In the genomic region with DNA sequence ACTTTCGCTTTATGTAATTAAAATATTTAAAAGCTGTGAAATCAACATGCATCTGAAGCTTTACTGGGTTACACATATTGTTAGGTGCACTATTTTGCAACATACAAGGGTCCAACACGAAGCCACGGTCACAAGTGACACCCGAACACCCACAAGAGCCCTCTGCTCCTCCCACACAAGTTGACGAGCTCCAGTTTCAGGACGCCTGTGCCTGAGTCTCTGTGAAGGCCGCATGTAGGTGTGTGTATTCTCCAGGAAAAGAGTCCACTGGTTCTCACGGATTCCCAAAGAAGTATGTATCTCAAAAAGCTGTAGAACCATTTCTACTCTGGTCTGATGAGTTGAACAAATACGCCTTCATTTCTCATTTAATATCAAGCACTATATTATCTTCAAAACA, we compare ENCODE assay signal across 16 cellular contexts. TPM values are rescaled to one million over a fixed set of nuclear protein-coding genes. Genes with fewer than 3 reads are reported as not detected.
DNase-seq lines count a peak whose midpoint lies in the region; ATAC-seq and TF ChIP-seq lines count a peak whose summit lies in the region.
"Had no signal": no experiment of that assay in that cellular context is flagged by ENCODE, and none has a peak within 500 bp of the region (broad histone marks: within the 10 kb centered on the region; RNA-seq: fewer than 3 reads in every experiment).

No MANE protein-coding gene starts in this region.

- peaks cover 58% of the 10 kb centered on the region for H3K36me3 Mint-ChIP-seq in CD8-positive, alpha-beta T cell
- H3K36me3 Mint-ChIP-seq in T-cell: peaks cover 57% of the 10 kb centered on the region
- H3K36me3 Mint-ChIP-seq in natural killer cell treated with Interleukin-12 subunit alpha and Interleukin-12 subunit beta and Interleukin-15 and Interleukin-18, amount 100 ng/mL, for 72 hours: peaks cover 26% of the 10 kb centered on the region

- no peak overlapping the region for H3K27ac ChIP-seq in CD8-positive, alpha-beta T cell (ENCODE audit: low read depth, low read length)
- H3K27ac ChIP-seq in suprapubic skin: no peak overlapping the region

- no peak for TF ChIP-seq CTCF in CD8-positive, alpha-beta T cell (IDR thresholded peaks at IDR 0.05)
- no peak for TF ChIP-seq CTCF in suprapubic skin (IDR thresholded peaks at IDR 0.05)

- POLR2A ChIA-PET in CD8-positive, alpha-beta T cell (lab: Charles Lee): no interaction called here
- POLR2A ChIA-PET in T-cell (lab: Charles Lee): interaction anchor here in 1 of 2 donors (1.1 kb wide), 1 partner anchor 10 kb away, joined by 4 read pairs; no protein-coding TSS in a partner anchor

- 87% methylated on average over 9 of the region's 9 CpGs for WGBS in suprapubic skin

- TF ChIP-seq POLR2A in suprapubic skin (IDR thresholded peaks at IDR 0.05): no peak

- no peak for TF ChIP-seq EP300 in suprapubic skin (IDR thresholded peaks at IDR 0.05)

- H3K27ac Mint-ChIP-seq in CD8-positive, alpha-beta T cell: peak overlapping the region; percentile 80
- H3K27ac Mint-ChIP-seq in T-cell: peak overlapping the region; percentile 40 to 68
- H3K27ac Mint-ChIP-seq in natural killer cell treated with Interleukin-12 subunit alpha and Interleukin-12 subunit beta and Interleukin-15 and Interleukin-18, amount 100 ng/mL, for 72 hours: peak overlapping the region; percentile 94 to 99

- H3K9me3 Mint-ChIP-seq in CD8-positive, alpha-beta T cell: no peaks in the 10 kb centered on the region
- no peaks in the 10 kb centered on the region for H3K9me3 Mint-ChIP-seq in T-cell
- H3K9me3 Mint-ChIP-seq in natural killer cell treated with Interleukin-12 subunit alpha and Interleukin-12 subunit beta and Interleukin-15 and Interleukin-18, amount 100 ng/mL, for 72 hours: no peaks in the 10 kb centered on the region

- no peaks in the 10 kb centered on the region for H3K27me3 Mint-ChIP-seq in CD8-positive, alpha-beta T cell (ENCODE audit: low read depth)
- no peaks in the 10 kb centered on the region for H3K27me3 Mint-ChIP-seq in T-cell
- H3K27me3 Mint-ChIP-seq in natural killer cell treated with Interleukin-12 subunit alpha and Interleukin-12 subunit beta and Interleukin-15 and Interleukin-18, amount 100 ng/mL, for 72 hours: no peaks in the 10 kb centered on the region

- no peak for DNase-seq in CD8-positive, alpha-beta T cell
- peak in 4 of 34 experiments; percentile 25 to 42 (median 30) for DNase-seq in T-cell
- peak; percentile 81 for DNase-seq in natural killer cell treated with Interleukin-12 subunit alpha and Interleukin-12 subunit beta and Interleukin-15 and Interleukin-18, amount 100 ng/mL, for 72 hours (ENCODE audit: low spot score)
- no peak for DNase-seq in suprapubic skin (ENCODE audit: low spot score in 2 of 2)
- DNase-seq in NK-92 treated with Interleukin-12 subunit alpha and Interleukin-12 subunit beta, amount 100 ng/mL, for 24 hours (lab: John Stamatoyannopoulos, UW): no peak
- DNase-seq in NCI-H526 (lab: John Stamatoyannopoulos, UW): no peak
- DNase-seq: effector CD4-positive, alpha-beta T cell; foreskin fibroblast; mucosa of descending colon; NCI-H2171 treated with DMSO at 0.1 percent for 48 hours; Peyer's patch; substantia nigra; T1000 had no signal

- peaks cover 44% of the 10 kb centered on the region for H3K4me1 Mint-ChIP-seq in CD8-positive, alpha-beta T cell (ENCODE audit: low read depth)
- peaks cover 41 to 64% (median 57%) of the 10 kb centered on the region in 3 donors for H3K4me1 Mint-ChIP-seq in T-cell
- H3K4me1 Mint-ChIP-seq in natural killer cell treated with Interleukin-12 subunit alpha and Interleukin-12 subunit beta and Interleukin-15 and Interleukin-18, amount 100 ng/mL, for 72 hours (ENCODE audit: low read depth in 2 of 2): peaks cover 69 to 75% of the 10 kb centered on the region in 2 donors

- H3K4me3 Mint-ChIP-seq in CD8-positive, alpha-beta T cell: peak overlapping the region; percentile 63
- H3K4me3 Mint-ChIP-seq in T-cell: peak overlapping the region; percentile 21 to 63 (median 41)
- peak overlapping the region; percentile 91 for H3K4me3 Mint-ChIP-seq in natural killer cell treated with Interleukin-12 subunit alpha and Interleukin-12 subunit beta and Interleukin-15 and Interleukin-18, amount 100 ng/mL, for 72 hours

- no peak overlapping the region for H3K4me3 ChIP-seq in CD8-positive, alpha-beta T cell (ENCODE audit: low read depth, low read length)
- no peak overlapping the region for H3K4me3 ChIP-seq in suprapubic skin
- H3K4me3 ChIP-seq: mucosa of descending colon, Peyer's patch had no signal

- peaks cover 26% of the 10 kb centered on the region for H3K4me1 ChIP-seq in CD8-positive, alpha-beta T cell (ENCODE audit: insufficient read depth, low read length)
- peaks cover 23% of the 10 kb centered on the region for H3K4me1 ChIP-seq in suprapubic skin

- no peaks in the 10 kb centered on the region for H3K27me3 ChIP-seq in CD8-positive, alpha-beta T cell (ENCODE audit: insufficient read depth, low read length)
- H3K27me3 ChIP-seq in suprapubic skin: no peaks in the 10 kb centered on the region
- H3K27me3 ChIP-seq: Peyer's patch had no signal

- CTCF ChIA-PET in CD8-positive, alpha-beta T cell (lab: Charles Lee): interaction anchor here (0.7 kb wide), 1 partner anchor 13 kb away, joined by 3 read pairs; no protein-coding TSS in a partner anchor
- CTCF ChIA-PET in T-cell (lab: Charles Lee): interaction anchor here in 1 of 2 donors (0.7 kb wide), 1 partner anchor 18 kb away, joined by 3 read pairs; no protein-coding TSS in a partner anchor

- ATAC-seq in CD8-positive, alpha-beta T cell: peak; percentile 56
- ATAC-seq in GM18499 (IDR thresholded peaks at IDR 0.05; ENCODE audit: insufficient read depth, unreplicated experiment): peak; percentile 19
- ATAC-seq in T-cell (replicated peaks in 1 of 4): peak in 1 of 4 experiments; percentile 56
- peak; percentile 52 to 62 for ATAC-seq in natural killer cell treated with Interleukin-12 subunit alpha and Interleukin-12 subunit beta and Interleukin-15 and Interleukin-18, amount 100 ng/mL, for 72 hours
- ATAC-seq: mucosa of descending colon had no signal

- H3K36me3 ChIP-seq in CD8-positive, alpha-beta T cell (ENCODE audit: insufficient read depth, low read length): peaks cover 4% of the 10 kb centered on the region
- peaks cover 26% of the 10 kb centered on the region for H3K36me3 ChIP-seq in suprapubic skin

- no peaks in the 10 kb centered on the region for H3K9me3 ChIP-seq in CD8-positive, alpha-beta T cell (ENCODE audit: low read length)
- H3K9me3 ChIP-seq in suprapubic skin: no peaks in the 10 kb centered on the region
- H3K9me3 ChIP-seq: mucosa of descending colon, Peyer's patch had no signal

- intact Hi-C loops in CD8-positive, alpha-beta T cell (cut with DNase I, micrococcal nuclease): no loop called here

RNA-seq across cellular contexts. Expression of a gene that starts 12.0 kb away (rescaled TPM):
- total RNA-seq in CD8-positive, alpha-beta T cell: 10 to 100 TPM; 19.1 to 20.3 TPM
- total RNA-seq in T-cell (10 to 100 TPM; 17.6 to 31.0 (median 20.9) TPM), suprapubic skin (10 to 100 TPM; 35.2 to 51.7 (median 45.6) TPM)
- total RNA-seq in natural killer cell treated with Interleukin-12 subunit alpha and Interleukin-12 subunit beta and Interleukin-15 and Interleukin-18, amount 100 ng/mL, for 72 hours: 10 to 100 TPM; 54.2 to 58.6 TPM

RNA-seq across cellular contexts. Expression of a gene that starts 41.5 kb away (rescaled TPM):
- not detected for total RNA-seq in CD8-positive, alpha-beta T cell
- total RNA-seq in T-cell (under 1 TPM in 2 of 5 donors, not detected in 3; 0.14 to 0.26 TPM), suprapubic skin (1 to 10 TPM in 3 of 4 donors, under 1 TPM in 1; 0.57 to 2.9 (median 1.4) TPM)
- under 1 TPM; 0.14 to 0.21 TPM for total RNA-seq in natural killer cell treated with Interleukin-12 subunit alpha and Interleukin-12 subunit beta and Interleukin-15 and Interleukin-18, amount 100 ng/mL, for 72 hours
- total RNA-seq: HT-29, Peyer's patch, renal cortical epithelial cell had no signal

Comparison
In these comparisons a context has a peak if more than half of its experiments do, and no peak if none do; other contexts are left out.
1. H3K4me3 Mint-ChIP-seq: peak in every context shown above with its lines; median percentile 91 in natural killer cell treated with Interleukin-12 subunit alpha and Interleukin-12 subunit beta and Interleukin-15 and Interleukin-18, amount 100 ng/mL, for 72 hours; 63 in CD8-positive, alpha-beta T cell; 41 in T-cell.